Comparison of ENCODE assay signal across 1 cellular context in the genomic region with DNA sequence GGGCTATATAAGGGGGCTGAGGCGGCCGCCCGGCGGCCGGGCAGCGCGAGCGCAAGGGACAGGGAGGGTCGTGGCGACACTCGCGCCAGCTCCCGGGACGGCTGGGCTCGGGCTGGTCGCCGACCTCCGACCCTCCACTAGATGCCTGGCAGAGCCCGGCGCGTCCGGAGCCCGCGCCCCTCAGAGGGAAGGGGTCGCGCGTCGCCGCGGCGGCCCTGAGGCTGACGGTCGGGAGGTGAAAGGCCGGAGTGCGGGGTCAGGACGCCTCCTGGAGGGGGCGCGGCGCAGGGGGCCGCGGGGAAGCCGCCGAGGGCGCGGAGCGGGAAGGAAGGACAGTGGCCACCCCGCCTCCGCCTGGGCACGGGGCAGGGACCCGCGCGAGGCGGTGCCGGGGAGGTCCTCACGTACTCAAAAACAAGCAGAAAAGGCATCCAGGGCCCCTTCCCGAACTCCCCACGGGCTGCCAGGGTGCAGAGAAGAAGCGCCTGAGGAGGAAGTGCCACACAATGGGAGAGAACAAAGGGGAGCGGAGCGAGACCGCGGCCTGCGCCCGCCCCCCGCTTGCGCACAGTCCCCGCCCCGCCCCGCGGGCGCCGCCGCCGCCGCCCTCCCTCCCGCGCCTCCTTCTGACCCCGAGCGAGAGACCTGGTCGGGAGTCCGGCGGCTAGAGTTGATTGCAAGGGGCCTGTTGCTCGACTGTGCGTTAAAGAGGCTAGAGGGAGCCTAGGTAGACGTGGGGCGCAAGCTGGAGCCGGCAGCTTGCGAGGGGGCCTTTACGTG.
TF ChIP-seq lines count a peak whose summit lies in the region.

No MANE protein-coding gene starts in this region.

TF ChIP-seq in HepG2, 621 proteins besides CTCF, POLR2A, EP300 and RAD21 (continued from another document and continues in another):
- TF ChIP-seq FOXO1 (CRISPR knock-in tag; IDR thresholded peaks at IDR 0.05) = 0 out of 2 replicates have a peak, but pooled peaks have one; percentile 2
- no peak for TF ChIP-seq PCBP1 (IDR thresholded peaks at IDR 0.05; ENCODE audit: borderline replicate concordance, low read depth, low read length)
- no peak for TF ChIP-seq ZNF850 (CRISPR knock-in tag; conservative IDR thresholded peaks at IDR 0.05)
- TF ChIP-seq KLF12 (CRISPR knock-in tag; IDR thresholded peaks at IDR 0.05; ENCODE audit: borderline replicate concordance) = peak; percentile 43; the same call in 1 of the 2 replicates
- TF ChIP-seq NKX3-1 (CRISPR knock-in tag; IDR thresholded peaks at IDR 0.05) = 0 out of 2 replicates have a peak, but pooled peaks have one; percentile 19
- TF ChIP-seq BRD4 (CRISPR knock-in tag; IDR thresholded peaks at IDR 0.05) = peak; percentile 59; the same call in 1 of the 2 replicates
- TF ChIP-seq MXD3 (CRISPR knock-in tag; IDR thresholded peaks at IDR 0.05) = peak; percentile 87; the same call in 1 of the 2 replicates
- TF ChIP-seq TFDP1 (CRISPR knock-in tag; IDR thresholded peaks at IDR 0.05; ENCODE audit: borderline replicate concordance) = peak; percentile 61; the same call in 1 of the 2 replicates
- 0 out of 2 replicates have a peak, but pooled peaks have one; percentile 67 for TF ChIP-seq CC2D1A (CRISPR knock-in tag; IDR thresholded peaks at IDR 0.05)
- 0 out of 2 replicates have a peak, but pooled peaks have one; percentile 71 for TF ChIP-seq SMAD1 (CRISPR knock-in tag; IDR thresholded peaks at IDR 0.05; ENCODE audit: borderline replicate concordance, low read depth)
- no peak for TF ChIP-seq SOX13 (IDR thresholded peaks at IDR 0.05)
- peak; percentile 50 to 89; a peak in 2 of 4 replicates for TF ChIP-seq SOX13 (CRISPR knock-in tag; conservative IDR thresholded peaks at IDR 0.05 in 1 of 2, IDR thresholded peaks at IDR 0.05 in 1 of 2)
- TF ChIP-seq, protein P1, sequence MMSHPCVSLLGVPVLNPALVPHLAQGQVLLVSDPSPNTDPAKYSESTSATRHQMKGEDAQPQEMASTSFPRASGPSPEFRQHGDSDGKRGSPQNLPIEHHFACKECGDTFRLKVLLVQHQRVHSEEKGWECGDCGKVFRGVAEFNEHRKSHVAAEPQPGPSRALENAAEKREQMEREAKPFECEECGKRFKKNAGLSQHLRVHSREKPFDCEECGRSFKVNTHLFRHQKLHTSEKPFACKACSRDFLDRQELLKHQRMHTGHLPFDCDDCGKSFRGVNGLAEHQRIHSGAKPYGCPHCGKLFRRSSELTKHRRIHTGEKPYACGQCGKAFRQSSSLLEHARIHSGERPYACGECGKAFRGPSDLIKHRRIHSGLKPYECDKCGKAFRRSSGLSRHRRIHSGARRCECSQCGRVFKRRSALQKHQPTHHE (CRISPR knock-in tag; IDR thresholded peaks at IDR 0.05; ENCODE audit: borderline replicate concordance) = 0 out of 2 replicates have a peak, but pooled peaks have one; percentile 31
- peak; percentile 54; the same call in 1 of the 2 replicates for TF ChIP-seq PHF8 (CRISPR knock-in tag; IDR thresholded peaks at IDR 0.05)
- peak; percentile 88; the same call in 1 of the 2 replicates for TF ChIP-seq CHCHD3 (CRISPR knock-in tag; IDR thresholded peaks at IDR 0.05)
- 0 out of 2 replicates have a peak, but pooled peaks have one; percentile 40 for TF ChIP-seq ZSCAN5A (CRISPR knock-in tag; IDR thresholded peaks at IDR 0.05; ENCODE audit: borderline replicate concordance)
- TF ChIP-seq ZNF687 (CRISPR knock-in tag; IDR thresholded peaks at IDR 0.05) = peak; percentile 70
- TF ChIP-seq ZKSCAN1 (IDR thresholded peaks at IDR 0.05; ENCODE audit: low read length) = no peak
- TF ChIP-seq CREB3 (CRISPR knock-in tag; IDR thresholded peaks at IDR 0.05) = 0 out of 2 replicates have a peak, but pooled peaks have one; percentile 53
- peak; percentile 65; the same call in 1 of the 2 replicates for TF ChIP-seq KDM5B (CRISPR knock-in tag; IDR thresholded peaks at IDR 0.05; ENCODE audit: borderline replicate concordance)
- TF ChIP-seq ZNF225 (CRISPR knock-in tag; IDR thresholded peaks at IDR 0.05) = peak; percentile 27; the same call in 1 of the 2 replicates
- TF ChIP-seq KLF16 (CRISPR knock-in tag; IDR thresholded peaks at IDR 0.05) = peak in 1 of 2 experiments; percentile 38; a peak in 2 of 4 replicates
- peak; percentile 80 for TF ChIP-seq POLR2G (IDR thresholded peaks at IDR 0.05; ENCODE audit: low read depth, low read length)
- TF ChIP-seq ZNF160 (CRISPR knock-in tag; IDR thresholded peaks at IDR 0.05) = peak; percentile 53; the same call in 1 of the 2 replicates
- peak; percentile 87 for TF ChIP-seq MYPOP (CRISPR knock-in tag; IDR thresholded peaks at IDR 0.05)
- TF ChIP-seq NR1H2 (CRISPR knock-in tag; IDR thresholded peaks at IDR 0.05; ENCODE audit: borderline replicate concordance, low read depth) = peak; percentile 68; the same call in 1 of the 2 replicates
- peak; percentile 83; the same call in 1 of the 2 replicates for TF ChIP-seq ZMYM4 (CRISPR knock-in tag; IDR thresholded peaks at IDR 0.05)
- peak; percentile 3; the same call in 1 of the 2 replicates for TF ChIP-seq HNF4G (IDR thresholded peaks at IDR 0.05; ENCODE audit: borderline replicate concordance, low read depth, low read length)
- no peak for TF ChIP-seq HNF4G (CRISPR knock-in tag; IDR thresholded peaks at IDR 0.05; ENCODE audit: borderline replicate concordance, low read depth)
- TF ChIP-seq MZF1 (CRISPR knock-in tag; IDR thresholded peaks at IDR 0.05; ENCODE audit: borderline replicate concordance) = no peak
- peak; percentile 33; the same call in 1 of the 2 replicates for TF ChIP-seq ELF3 (CRISPR knock-in tag; IDR thresholded peaks at IDR 0.05)
- TF ChIP-seq SOX5 (CRISPR knock-in tag; IDR thresholded peaks at IDR 0.05; ENCODE audit: borderline replicate concordance) = peak; percentile 43
- TF ChIP-seq CBX5 (CRISPR knock-in tag; IDR thresholded peaks at IDR 0.05; ENCODE audit: borderline replicate concordance) = peak; percentile 8; the same call in 1 of the 2 replicates
- TF ChIP-seq HMG20B (CRISPR knock-in tag; conservative IDR thresholded peaks at IDR 0.05) = no peak
- 0 out of 2 replicates have a peak, but pooled peaks have one; percentile 29 for TF ChIP-seq SAP130 (CRISPR knock-in tag; IDR thresholded peaks at IDR 0.05; ENCODE audit: low read depth)
- TF ChIP-seq, protein P2, sequence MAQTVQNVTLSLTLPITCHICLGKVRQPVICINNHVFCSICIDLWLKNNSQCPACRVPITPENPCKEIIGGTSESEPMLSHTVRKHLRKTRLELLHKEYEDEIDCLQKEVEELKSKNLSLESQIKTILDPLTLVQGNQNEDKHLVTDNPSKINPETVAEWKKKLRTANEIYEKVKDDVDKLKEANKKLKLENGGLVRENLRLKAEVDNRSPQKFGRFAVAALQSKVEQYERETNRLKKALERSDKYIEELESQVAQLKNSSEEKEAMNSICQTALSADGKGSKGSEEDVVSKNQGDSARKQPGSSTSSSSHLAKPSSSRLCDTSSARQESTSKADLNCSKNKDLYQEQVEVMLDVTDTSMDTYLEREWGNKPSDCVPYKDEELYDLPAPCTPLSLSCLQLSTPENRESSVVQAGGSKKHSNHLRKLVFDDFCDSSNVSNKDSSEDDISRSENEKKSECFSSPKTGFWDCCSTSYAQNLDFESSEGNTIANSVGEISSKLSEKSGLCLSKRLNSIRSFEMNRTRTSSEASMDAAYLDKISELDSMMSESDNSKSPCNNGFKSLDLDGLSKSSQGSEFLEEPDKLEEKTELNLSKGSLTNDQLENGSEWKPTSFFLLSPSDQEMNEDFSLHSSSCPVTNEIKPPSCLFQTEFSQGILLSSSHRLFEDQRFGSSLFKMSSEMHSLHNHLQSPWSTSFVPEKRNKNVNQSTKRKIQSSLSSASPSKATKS (CRISPR knock-in tag; IDR thresholded peaks at IDR 0.05) = no peak
- peak; percentile 59; the same call in 1 of the 2 replicates for TF ChIP-seq DMAP1 (CRISPR knock-in tag; IDR thresholded peaks at IDR 0.05)
- TF ChIP-seq PAXIP1 (CRISPR knock-in tag; conservative IDR thresholded peaks at IDR 0.05) = peak; percentile 41; the same call in 1 of the 2 replicates
- TF ChIP-seq, protein P3, sequence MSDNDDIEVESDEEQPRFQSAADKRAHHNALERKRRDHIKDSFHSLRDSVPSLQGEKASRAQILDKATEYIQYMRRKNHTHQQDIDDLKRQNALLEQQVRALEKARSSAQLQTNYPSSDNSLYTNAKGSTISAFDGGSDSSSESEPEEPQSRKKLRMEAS (IDR thresholded peaks at IDR 0.05) = peak; percentile 70
- 0 out of 2 replicates have a peak, but pooled peaks have one; percentile 53 for TF ChIP-seq SPEN (CRISPR knock-in tag; IDR thresholded peaks at IDR 0.05; ENCODE audit: low read depth)
